In the genomic region with DNA sequence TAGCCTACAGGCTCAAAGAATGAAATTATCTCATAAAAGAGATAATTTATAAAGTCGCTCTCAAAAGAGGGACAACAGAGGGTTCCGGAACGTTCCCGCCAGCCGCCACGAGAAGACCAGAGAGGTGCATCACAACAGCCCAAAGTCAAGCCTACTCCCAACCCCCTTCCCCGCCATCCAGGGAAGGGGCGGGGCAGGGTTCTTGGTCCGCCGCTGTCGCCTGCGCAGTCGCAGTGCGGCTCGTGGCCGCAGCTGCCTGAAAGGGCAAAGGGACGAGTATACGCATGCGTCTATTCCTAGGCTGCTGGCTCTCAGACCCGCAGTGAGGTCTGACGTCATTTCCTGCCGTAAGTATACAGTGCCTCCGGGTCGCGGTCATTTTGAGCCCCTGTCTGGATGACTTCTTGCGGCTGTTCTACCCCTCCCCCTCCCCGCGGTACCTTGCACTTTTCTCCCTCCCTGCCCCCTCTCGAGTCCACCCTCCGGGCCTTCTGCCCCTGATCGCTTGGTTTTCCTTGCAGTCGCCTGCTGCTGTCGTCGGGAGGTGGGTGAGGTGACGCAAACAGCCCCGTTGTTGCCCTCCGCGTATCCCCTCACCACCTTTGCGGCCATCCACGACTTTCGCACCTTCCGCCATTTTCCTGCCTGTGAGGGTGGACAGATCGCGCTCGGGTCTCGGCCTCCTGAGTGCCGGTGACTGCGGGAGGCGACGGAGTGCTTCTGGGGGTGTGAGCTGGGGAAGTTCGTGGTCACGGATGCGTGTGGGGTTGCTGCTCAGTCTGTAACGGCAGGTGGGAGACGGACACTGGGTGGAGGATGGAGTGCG, we compare ENCODE assay signal across 8 cellular contexts. TPM values are rescaled to one million over a fixed set of nuclear protein-coding genes. Genes with fewer than 3 reads are reported as not detected.
DNase-seq lines count a peak whose midpoint lies in the region; TF ChIP-seq lines count a peak whose summit lies in the region.

A gene with protein sequence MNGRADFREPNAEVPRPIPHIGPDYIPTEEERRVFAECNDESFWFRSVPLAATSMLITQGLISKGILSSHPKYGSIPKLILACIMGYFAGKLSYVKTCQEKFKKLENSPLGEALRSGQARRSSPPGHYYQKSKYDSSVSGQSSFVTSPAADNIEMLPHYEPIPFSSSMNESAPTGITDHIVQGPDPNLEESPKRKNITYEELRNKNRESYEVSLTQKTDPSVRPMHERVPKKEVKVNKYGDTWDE (plus strand): TSS at position 383 of the 826 bp plus-strand sequence. CDS start 1,537 bp downstream, outside the sequence.

- H3K9me3 ChIP-seq in neuron (ENCODE audit: low read length) (no peaks in the 10 kb centered on the region), subcutaneous abdominal adipose tissue (ENCODE audit: control insufficient read depth in 5 of 5, low read length in 5 of 5) (no peaks in the 10 kb centered on the region)

- H3K9ac ChIP-seq in subcutaneous abdominal adipose tissue (ENCODE audit: low read length in 5 of 5): peak within 1 kb of the TSS; percentile 65 to 98 (median 88)

- H3K27me3 ChIP-seq in neuron (ENCODE audit: insufficient read depth, low read length) (no peaks in the 10 kb centered on the region), subcutaneous abdominal adipose tissue (ENCODE audit: control insufficient read depth in 5 of 5, insufficient read depth in 4 of 5, low read length in 5 of 5) (no peaks in the 10 kb centered on the region)

- peak within 1 kb of the TSS; percentile 95 for H3K27ac ChIP-seq in subcutaneous abdominal adipose tissue (ENCODE audit: low read depth, low read length)

- in situ Hi-C loops in SK-MEL-5 (cut with HindIII; ENCODE audit: low pct_unique_long_range_greater_than_20kb, low sequenced_read_pairs): no loop called here

- peak; percentile 97 for DNase-seq in GF-D8 (lab: John Stamatoyannopoulos, UW)
- peak; percentile 96 for DNase-seq in HEK293T (ENCODE audit: extremely low spot score)
- DNase-seq in MV-4-11 (lab: John Stamatoyannopoulos, UW): peak; percentile 99
- peak; percentile 99 for DNase-seq in SK-MEL-5 (ENCODE audit: low read depth, low spot score)
- DNase-seq in activated naive CD4-positive, alpha-beta T cell treated with Interleukin-2 at 50 U/mL for 16 hours: peak; percentile 93
- peak; percentile 95 for DNase-seq in foreskin melanocyte

- H3K4me1 ChIP-seq in neuron (ENCODE audit: insufficient read depth, low read length): peaks cover 10% of the 10 kb centered on the region
- H3K4me1 ChIP-seq in subcutaneous abdominal adipose tissue (ENCODE audit: control insufficient read depth in 5 of 5, insufficient read depth in 5 of 5, low read length in 5 of 5): peaks cover 0 to 19% (median 18%) of the 10 kb centered on the region in 5 donors

- POLR2A ChIA-PET in HEK293T (lab: Yijun Ruan, JAX): interaction anchor here (0.5 to 1.0 kb wide), 3 partner anchors 50 to 56 kb away, joined by 3 read pairs; no protein-coding TSS in a partner anchor

- H3K36me3 ChIP-seq in neuron (ENCODE audit: insufficient read depth, low read length) (peaks cover 22% of the 10 kb centered on the region), subcutaneous abdominal adipose tissue (ENCODE audit: control insufficient read depth in 5 of 5, insufficient read depth in 5 of 5, low read length in 5 of 5) (peaks cover 3 to 21% (median 15%) of the 10 kb centered on the region in 5 donors)

- H3K4me3 ChIP-seq in neuron (ENCODE audit: low read length) (peak within 1 kb of the TSS; percentile 64), subcutaneous abdominal adipose tissue (ENCODE audit: low read depth in 1 of 5, low read length in 5 of 5) (peak within 1 kb of the TSS; percentile 91 to 100 (median 99))

- peak within 1 kb of the TSS; percentile 88 for H2AFZ ChIP-seq in neuron (ENCODE audit: low read depth, low read length)

- CTCF ChIA-PET in HEK293T (lab: Yijun Ruan, JAX): interaction anchor here (0.7 kb wide), 1 partner anchor 1614 kb away, joined by 3 read pairs; no protein-coding TSS in a partner anchor

TF ChIP-seq in HEK293T, 16 proteins besides CTCF, POLR2A, EP300 and RAD21:
- TF ChIP-seq L3MBTL2 (conservative IDR thresholded peaks at IDR 0.05) (peak; percentile 72), ZNF384 (IDR thresholded peaks at IDR 0.05) (no peak), BHLHE40 (IDR thresholded peaks at IDR 0.05; ENCODE audit: borderline replicate concordance) (no peak), NFRKB (IDR thresholded peaks at IDR 0.05) (peak; percentile 64), TARDBP (IDR thresholded peaks at IDR 0.05) (no peak), FOXA1 (IDR thresholded peaks at IDR 0.05) (no peak), SP1 (IDR thresholded peaks at IDR 0.05) (no peak), FOXK2 (IDR thresholded peaks at IDR 0.05) (no peak), SUZ12 (IDR thresholded peaks at IDR 0.05) (no peak), LEF1 (IDR thresholded peaks at IDR 0.05; ENCODE audit: borderline replicate concordance) (no peak), ARNT (IDR thresholded peaks at IDR 0.05) (no peak), ELF4 (IDR thresholded peaks at IDR 0.05) (no peak), HDGF (IDR thresholded peaks at IDR 0.05; ENCODE audit: borderline replicate concordance) (no peak), CTBP1 (IDR thresholded peaks at IDR 0.05; ENCODE audit: borderline replicate concordance) (no peak), FOXM1 (IDR thresholded peaks at IDR 0.05; ENCODE audit: borderline replicate concordance) (no peak)
- TF ChIP-seq, protein P1, sequence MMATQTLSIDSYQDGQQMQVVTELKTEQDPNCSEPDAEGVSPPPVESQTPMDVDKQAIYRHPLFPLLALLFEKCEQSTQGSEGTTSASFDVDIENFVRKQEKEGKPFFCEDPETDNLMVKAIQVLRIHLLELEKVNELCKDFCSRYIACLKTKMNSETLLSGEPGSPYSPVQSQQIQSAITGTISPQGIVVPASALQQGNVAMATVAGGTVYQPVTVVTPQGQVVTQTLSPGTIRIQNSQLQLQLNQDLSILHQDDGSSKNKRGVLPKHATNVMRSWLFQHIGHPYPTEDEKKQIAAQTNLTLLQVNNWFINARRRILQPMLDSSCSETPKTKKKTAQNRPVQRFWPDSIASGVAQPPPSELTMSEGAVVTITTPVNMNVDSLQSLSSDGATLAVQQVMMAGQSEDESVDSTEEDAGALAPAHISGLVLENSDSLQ (IDR thresholded peaks at IDR 0.05): 0 out of 2 replicates have a peak, but pooled peaks have one; percentile 13

RNA-seq across cellular contexts. Expression of the gene that starts here (rescaled TPM):
- 221 and 225 TPM in 2 replicates for total RNA-seq in SK-MEL-5 (2014; rRNA removed; shearing (Covaris generic))
- 190 and 205 TPM in 2 replicates for polyA plus RNA-seq in SK-MEL-5 (2015; cell fraction: cytosol; rRNA removed)
- polyA plus RNA-seq in SK-MEL-5 (2015; cell fraction: nucleus; rRNA removed): 113 and 114 TPM in 2 replicates

Comparison
In these comparisons a context has a peak if more than half of its experiments do, and no peak if none do; other contexts are left out.
1. Peak in every context shown above with its lines: DNase-seq, H3K4me3 ChIP-seq and H3K27ac ChIP-seq.